In genomic region chr9:84513981-84514380, GRCh38 we compare ENCODE assay signal across 27 cellular contexts.
DNase-seq lines count a peak whose midpoint lies in the region; ATAC-seq and TF ChIP-seq lines count a peak whose summit lies in the region.
"Had no signal": no experiment of that assay in that cellular context is flagged by ENCODE, and none has a peak within 500 bp of the region (broad histone marks: within the 10 kb centered on the region; RNA-seq: fewer than 3 reads in every experiment).

No MANE protein-coding gene starts in this region.

- ATAC-seq in GM18519 (IDR thresholded peaks at IDR 0.05; ENCODE audit: low FRiP score, unreplicated experiment) (no peak), GM18909 (IDR thresholded peaks at IDR 0.05; ENCODE audit: poor library complexity, unreplicated experiment) (no peak)
- ATAC-seq: A549; CD8-positive, alpha-beta T cell; GM12878; HCT116; HepG2 had no signal

- TF ChIP-seq POLR2A in thyroid gland (IDR thresholded peaks at IDR 0.05), result no peak

- DNase-seq in NCI-H69 (lab: John Stamatoyannopoulos, UW), result peak; percentile 18
- peak; percentile 21 for DNase-seq in epithelial cell of esophagus (ENCODE audit: low read depth)
- peak; percentile 67 for DNase-seq in left kidney (ENCODE audit: low read depth, low spot score)
- DNase-seq in thyroid gland, result peak; percentile 62 to 65
- DNase-seq in Ammon's horn (ENCODE audit: low spot score), result no peak
- DNase-seq: AML-193; Caco-2; CD8-positive, alpha-beta T cell; GDM1; Karpas-422; NCI-H1092; NCI-H1436; NCI-H187; NCI-H2081 treated with DMSO at 0.1 percent for 48 hours; NCI-H2171; NCI-H226; NCI-H524 treated with DMSO at 0.1 percent for 48 hours; OCI-M1; Peyer's patch; SHP77 treated with DMSO at 0.1 percent for 48 hours had no signal

- no peaks in the 10 kb centered on the region for H3K27me3 ChIP-seq in thyroid gland
- H3K27me3 ChIP-seq: Peyer's patch had no signal

- no peaks in the 10 kb centered on the region for H3K9me3 ChIP-seq in thyroid gland
- H3K9me3 ChIP-seq: A549, Caco-2, Peyer's patch had no signal

- H3K36me3 ChIP-seq in thyroid gland, result no peaks in the 10 kb centered on the region
- H3K36me3 ChIP-seq: Peyer's patch had no signal

- 41 to 52% methylated on average over 2 of the region's 2 CpGs for WGBS in thyroid gland, 2 donors

- H3K27ac ChIP-seq in thyroid gland, result peak overlapping the region; percentile 22 to 72 (median 52)
- H3K27ac ChIP-seq: A549, C4-2B, Peyer's patch had no signal

- peaks cover 20 to 32% of the 10 kb centered on the region in 2 donors for H3K4me1 ChIP-seq in thyroid gland
- H3K4me1 ChIP-seq: A549, Caco-2, Peyer's patch had no signal

- TF ChIP-seq CTCF in epithelial cell of esophagus (IDR thresholded peaks at IDR 0.05; ENCODE audit: insufficient read depth, low read depth, low read length, missing control alignments) (no peak), thyroid gland (IDR thresholded peaks at IDR 0.05) (no peak)

- intact Hi-C loops in thyroid gland (cut with DNase I), result no loop called here

- H3K4me3 ChIP-seq in epithelial cell of esophagus (ENCODE audit: low read length) (no peak overlapping the region), thyroid gland (replicated peaks in 1 of 3) (no peak overlapping the region)
- H3K4me3 ChIP-seq: A549, GM12878, Peyer's patch had no signal
